Comparison of ENCODE assay signal across 12 cellular contexts in genomic region chr6:132919476-132919875, GRCh38.
DNase-seq lines count a peak whose midpoint lies in the region; ATAC-seq, FAIRE-seq and TF ChIP-seq lines count a peak whose summit lies in the region.
"Had no signal": no experiment of that assay in that cellular context is flagged by ENCODE, and none has a peak within 500 bp of the region (broad histone marks: within the 10 kb centered on the region; RNA-seq: fewer than 3 reads in every experiment).

No MANE protein-coding gene starts in this region.

- ATAC-seq in HG02642 (IDR thresholded peaks at IDR 0.05; ENCODE audit: poor library complexity, unreplicated experiment) (no peak), GM21381 (IDR thresholded peaks at IDR 0.05; ENCODE audit: unreplicated experiment) (no peak)

- H3K36me3 Mint-ChIP-seq in osteocyte (ENCODE audit: unreplicated experiment): no peaks in the 10 kb centered on the region
- H3K36me3 Mint-ChIP-seq in activated CD4-positive, alpha-beta T cell treated with anti-CD3 and anti-CD28 coated beads, Interleukin-2, amount 10 ng/mL, durations not matched to agents 7 days and 5 days (ENCODE audit: low read depth): no peaks in the 10 kb centered on the region

- peaks cover 17% of the 10 kb centered on the region for H3K4me1 ChIP-seq in PC-9 (replicated peaks; ENCODE audit: insufficient read depth)

- BruUV-seq in PC-9 (replicated peaks; lab: Mats Ljungman, UMichigan): no TSS peak

- no peaks in the 10 kb centered on the region for H3K9me3 Mint-ChIP-seq in osteocyte (ENCODE audit: unreplicated experiment)
- no peaks in the 10 kb centered on the region for H3K9me3 Mint-ChIP-seq in activated CD4-positive, alpha-beta T cell treated with anti-CD3 and anti-CD28 coated beads, Interleukin-2, amount 10 ng/mL, durations not matched to agents 7 days and 5 days

- intact Hi-C loops in PC-9 (cut with micrococcal nuclease; ENCODE audit: unreplicated experiment): no loop called here

- no peaks in the 10 kb centered on the region for H3K36me3 ChIP-seq in PC-9 (ENCODE audit: low read depth)

- H3K27ac ChIP-seq in PC-9: 0 out of 2 replicates have a peak overlapping the region, but pooled peaks have one; percentile 3

- CTCF ChIA-PET in PC-9 (lab: Charles Lee): interaction anchor here (0.6 kb wide), 1 partner anchor 298 kb away, joined by 4 read pairs; no protein-coding TSS in a partner anchor
- CTCF ChIA-PET in activated CD4-positive, alpha-beta T cell treated with anti-CD3 and anti-CD28 coated beads, Interleukin-2, amount 10 ng/mL, durations not matched to agents 7 days and 5 days (lab: Charles Lee): interaction anchor here (1.0 kb wide), 1 partner anchor 56 kb away, joined by 3 read pairs; no protein-coding TSS in a partner anchor

- POLR2A ChIA-PET in PC-9 (lab: Charles Lee; ENCODE audit: unreplicated experiment): interaction anchor here (0.7 kb wide), 1 partner anchor 159 kb away, joined by 4 read pairs; no protein-coding TSS in a partner anchor
- POLR2A ChIA-PET in activated CD4-positive, alpha-beta T cell treated with anti-CD3 and anti-CD28 coated beads, Interleukin-2, amount 10 ng/mL, durations not matched to agents 7 days and 5 days (lab: Charles Lee): no interaction called here

- peak overlapping the region; percentile 45 for H3K4me2 ChIP-seq in PC-9

- H3K4me1 Mint-ChIP-seq in osteocyte (ENCODE audit: unreplicated experiment): peaks cover 25% of the 10 kb centered on the region
- H3K4me1 Mint-ChIP-seq in activated CD4-positive, alpha-beta T cell treated with anti-CD3 and anti-CD28 coated beads, Interleukin-2, amount 10 ng/mL, durations not matched to agents 7 days and 5 days: no peaks in the 10 kb centered on the region

- no peak overlapping the region for H3K4me3 Mint-ChIP-seq in osteocyte (ENCODE audit: unreplicated experiment)
- no peak overlapping the region for H3K4me3 Mint-ChIP-seq in activated CD4-positive, alpha-beta T cell treated with anti-CD3 and anti-CD28 coated beads, Interleukin-2, amount 10 ng/mL, durations not matched to agents 7 days and 5 days

- H3K27me3 Mint-ChIP-seq in osteocyte (ENCODE audit: unreplicated experiment): no peaks in the 10 kb centered on the region
- peaks cover 7% of the 10 kb centered on the region for H3K27me3 Mint-ChIP-seq in activated CD4-positive, alpha-beta T cell treated with anti-CD3 and anti-CD28 coated beads, Interleukin-2, amount 10 ng/mL, durations not matched to agents 7 days and 5 days

- TF ChIP-seq CTCF in AG09319 (IDR thresholded peaks at IDR 0.05; ENCODE audit: low read depth, low read length) (no peak), PC-9 (conservative IDR thresholded peaks at IDR 0.05) (no peak), fibroblast of villous mesenchyme (IDR thresholded peaks at IDR 0.05; ENCODE audit: insufficient read depth, low read depth, low read length) (no peak), osteocyte (IDR thresholded peaks at IDR 0.05) (no peak)

- peak overlapping the region; percentile 60; the same call in 1 of the 2 replicates for H2AFZ ChIP-seq in PC-9

- peaks cover 6% of the 10 kb centered on the region; the same call in 1 of the 2 replicates for H3F3A ChIP-seq in PC-9 (ENCODE audit: insufficient read depth, low read depth)

- DNase-seq in AG09319 (ENCODE audit: extremely low read depth, low read depth): peak; percentile 92
- peak; percentile 71 to 82 for DNase-seq in PC-9
- peak; percentile 88 for DNase-seq in fibroblast of villous mesenchyme (ENCODE audit: low read depth)
- DNase-seq in osteocyte (ENCODE audit: extremely low spot score, unreplicated experiment): no peak
- no peak for DNase-seq in activated CD4-positive, alpha-beta T cell treated with anti-CD3 and anti-CD28 coated beads, Interleukin-2, amount 10 ng/mL, durations not matched to agents 7 days and 5 days
- no peak for DNase-seq in urothelium cell line (ENCODE audit: low spot score)
- DNase-seq: activated CD4-positive, alpha-beta T cell treated with anti-CD3 and anti-CD28 coated beads for 1 hour; COR-L47; dermis blood vessel endothelial cell; NCI-H774 had no signal

- H3K9me2 ChIP-seq in PC-9 (ENCODE audit: insufficient read depth): 0 out of 2 replicates have a peak, but pooled peaks cover 4% of the 10 kb centered on the region

- no peaks in the 10 kb centered on the region for H3K27me3 ChIP-seq in PC-9 (ENCODE audit: insufficient read depth, low read depth)

- H3K9me3 ChIP-seq in PC-9 (ENCODE audit: insufficient read depth, low read depth): no peaks in the 10 kb centered on the region

- no peaks in the 10 kb centered on the region for H3K79me2 ChIP-seq in PC-9 (ENCODE audit: low read depth)

- H3K4me3 ChIP-seq in PC-9 (no peak overlapping the region), fibroblast of villous mesenchyme (ENCODE audit: low read depth, low read length) (no peak overlapping the region)

- peak overlapping the region; percentile 57 for H3K27ac Mint-ChIP-seq in osteocyte (ENCODE audit: unreplicated experiment)
- no peak overlapping the region for H3K27ac Mint-ChIP-seq in activated CD4-positive, alpha-beta T cell treated with anti-CD3 and anti-CD28 coated beads, Interleukin-2, amount 10 ng/mL, durations not matched to agents 7 days and 5 days

- no peak for FAIRE-seq in urothelium cell line (lab: Jason Lieb, UNC)

- no peaks in the 10 kb centered on the region for H4K20me1 ChIP-seq in PC-9 (ENCODE audit: insufficient read depth)

Comparison
In these comparisons a context has a peak if more than half of its experiments do, and no peak if none do; other contexts are left out.
1. DNase-seq: peak in AG09319 (single experiment), PC-9 (2 of 2) and fibroblast of villous mesenchyme (single experiment); none in osteocyte (single experiment), activated CD4-positive, alpha-beta T cell treated with anti-CD3 and anti-CD28 coated beads, Interleukin-2, amount 10 ng/mL, durations not matched to agents 7 days and 5 days (single experiment) and urothelium cell line (single experiment).